In genomic region chr12:28938581-28939301, GRCh38 we compare ENCODE assay signal across 1 cellular context.
TF ChIP-seq lines count a peak whose summit lies in the region.

No MANE protein-coding gene starts in this region.

TF ChIP-seq in WTC11, 78 proteins besides CTCF, POLR2A, EP300 and RAD21 (continued from another document):
- TF ChIP-seq ZNF532 (CRISPR knock-in tag; IDR thresholded peaks at IDR 0.05; ENCODE audit: borderline replicate concordance): no peak
- TF ChIP-seq AR (CRISPR knock-in tag; IDR thresholded peaks at IDR 0.05): no peak
